1 cellular context compared by ENCODE assay signal in genomic region chr16:337437-337836, GRCh38.
TF ChIP-seq lines count a peak whose summit lies in the region.

No MANE protein-coding gene starts in this region.

TF ChIP-seq in GM23338, 12 proteins besides CTCF, POLR2A, EP300 and RAD21 (continued from another document):
- TF ChIP-seq ZNF331 (CRISPR knock-in tag; IDR thresholded peaks at IDR 0.05; ENCODE audit: low read depth) (no peak), EZH2phosphoT487 (IDR thresholded peaks at IDR 0.05; ENCODE audit: unreplicated experiment) (no peak), JUNB (IDR thresholded peaks at IDR 0.05; ENCODE audit: unreplicated experiment) (no peak), ZNF114 (CRISPR knock-in tag; IDR thresholded peaks at IDR 0.05) (no peak), CREB1 (CRISPR knock-in tag; IDR thresholded peaks at IDR 0.05; ENCODE audit: low read depth) (no peak), REST (IDR thresholded peaks at IDR 0.05; ENCODE audit: unreplicated experiment) (no peak)
- TF ChIP-seq, protein P1, sequence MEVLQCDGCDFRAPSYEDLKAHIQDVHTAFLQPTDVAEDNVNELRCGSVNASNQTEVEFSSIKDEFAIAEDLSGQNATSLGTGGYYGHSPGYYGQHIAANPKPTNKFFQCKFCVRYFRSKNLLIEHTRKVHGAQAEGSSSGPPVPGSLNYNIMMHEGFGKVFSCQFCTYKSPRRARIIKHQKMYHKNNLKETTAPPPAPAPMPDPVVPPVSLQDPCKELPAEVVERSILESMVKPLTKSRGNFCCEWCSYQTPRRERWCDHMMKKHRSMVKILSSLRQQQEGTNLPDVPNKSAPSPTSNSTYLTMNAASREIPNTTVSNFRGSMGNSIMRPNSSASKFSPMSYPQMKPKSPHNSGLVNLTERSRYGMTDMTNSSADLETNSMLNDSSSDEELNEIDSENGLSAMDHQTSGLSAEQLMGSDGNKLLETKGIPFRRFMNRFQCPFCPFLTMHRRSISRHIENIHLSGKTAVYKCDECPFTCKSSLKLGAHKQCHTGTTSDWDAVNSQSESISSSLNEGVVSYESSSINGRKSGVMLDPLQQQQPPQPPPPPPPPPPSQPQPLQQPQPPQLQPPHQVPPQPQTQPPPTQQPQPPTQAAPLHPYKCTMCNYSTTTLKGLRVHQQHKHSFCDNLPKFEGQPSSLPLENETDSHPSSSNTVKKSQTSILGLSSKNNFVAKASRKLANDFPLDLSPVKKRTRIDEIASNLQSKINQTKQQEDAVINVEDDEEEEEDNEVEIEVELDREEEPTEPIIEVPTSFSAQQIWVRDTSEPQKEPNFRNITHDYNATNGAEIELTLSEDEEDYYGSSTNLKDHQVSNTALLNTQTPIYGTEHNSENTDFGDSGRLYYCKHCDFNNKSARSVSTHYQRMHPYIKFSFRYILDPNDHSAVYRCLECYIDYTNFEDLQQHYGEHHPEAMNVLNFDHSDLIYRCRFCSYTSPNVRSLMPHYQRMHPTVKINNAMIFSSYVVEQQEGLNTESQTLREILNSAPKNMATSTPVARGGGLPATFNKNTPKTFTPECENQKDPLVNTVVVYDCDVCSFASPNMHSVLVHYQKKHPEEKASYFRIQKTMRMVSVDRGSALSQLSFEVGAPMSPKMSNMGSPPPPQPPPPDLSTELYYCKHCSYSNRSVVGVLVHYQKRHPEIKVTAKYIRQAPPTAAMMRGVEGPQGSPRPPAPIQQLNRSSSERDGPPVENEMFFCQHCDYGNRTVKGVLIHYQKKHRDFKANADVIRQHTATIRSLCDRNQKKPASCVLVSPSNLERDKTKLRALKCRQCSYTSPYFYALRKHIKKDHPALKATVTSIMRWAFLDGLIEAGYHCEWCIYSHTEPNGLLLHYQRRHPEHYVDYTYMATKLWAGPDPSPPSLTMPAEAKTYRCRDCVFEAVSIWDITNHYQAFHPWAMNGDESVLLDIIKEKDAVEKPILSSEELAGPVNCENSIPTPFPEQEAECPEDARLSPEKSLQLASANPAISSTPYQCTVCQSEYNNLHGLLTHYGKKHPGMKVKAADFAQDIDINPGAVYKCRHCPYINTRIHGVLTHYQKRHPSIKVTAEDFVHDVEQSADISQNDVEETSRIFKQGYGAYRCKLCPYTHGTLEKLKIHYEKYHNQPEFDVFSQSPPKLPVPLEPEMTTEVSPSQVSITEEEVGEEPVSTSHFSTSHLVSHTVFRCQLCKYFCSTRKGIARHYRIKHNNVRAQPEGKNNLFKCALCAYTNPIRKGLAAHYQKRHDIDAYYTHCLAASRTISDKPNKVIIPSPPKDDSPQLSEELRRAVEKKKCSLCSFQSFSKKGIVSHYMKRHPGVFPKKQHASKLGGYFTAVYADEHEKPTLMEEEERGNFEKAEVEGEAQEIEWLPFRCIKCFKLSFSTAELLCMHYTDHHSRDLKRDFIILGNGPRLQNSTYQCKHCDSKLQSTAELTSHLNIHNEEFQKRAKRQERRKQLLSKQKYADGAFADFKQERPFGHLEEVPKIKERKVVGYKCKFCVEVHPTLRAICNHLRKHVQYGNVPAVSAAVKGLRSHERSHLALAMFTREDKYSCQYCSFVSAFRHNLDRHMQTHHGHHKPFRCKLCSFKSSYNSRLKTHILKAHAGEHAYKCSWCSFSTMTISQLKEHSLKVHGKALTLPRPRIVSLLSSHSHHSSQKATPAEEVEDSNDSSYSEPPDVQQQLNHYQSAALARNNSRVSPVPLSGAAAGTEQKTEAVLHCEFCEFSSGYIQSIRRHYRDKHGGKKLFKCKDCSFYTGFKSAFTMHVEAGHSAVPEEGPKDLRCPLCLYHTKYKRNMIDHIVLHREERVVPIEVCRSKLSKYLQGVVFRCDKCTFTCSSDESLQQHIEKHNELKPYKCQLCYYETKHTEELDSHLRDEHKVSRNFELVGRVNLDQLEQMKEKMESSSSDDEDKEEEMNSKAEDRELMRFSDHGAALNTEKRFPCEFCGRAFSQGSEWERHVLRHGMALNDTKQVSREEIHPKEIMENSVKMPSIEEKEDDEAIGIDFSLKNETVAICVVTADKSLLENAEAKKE (CRISPR knock-in tag; IDR thresholded peaks at IDR 0.05): no peak
